ENCODE assay signal across 8 cellular contexts in genomic region chr3:49786357-49787181, GRCh38. TPM values are rescaled to one million over a fixed set of nuclear protein-coding genes. Genes with fewer than 3 reads are reported as not detected.
DNase-seq lines count a peak whose midpoint lies in the region; ATAC-seq and TF ChIP-seq lines count a peak whose summit lies in the region.

Gene IP6K1 (minus strand): TSS chr3:49786542. CDS start chr3:49748040, 38,502 bp downstream.

- no peaks in the 10 kb centered on the region for H3K9me3 ChIP-seq in smooth muscle cell (replicated peaks; ENCODE audit: low read depth)

- H3K4me3 Mint-ChIP-seq in WTC11: peak within 1 kb of the TSS; percentile 90

- WGBS in smooth muscle cell (ENCODE audit: low lambda C conversion rate): 15% methylated on average over 39 of the region's 55 CpGs

- H3K27ac Mint-ChIP-seq in WTC11: peak within 1 kb of the TSS; percentile 93

- peak within 1 kb of the TSS; percentile 85 for H3K27ac ChIP-seq in smooth muscle cell (ENCODE audit: low read depth)

- H3K36me3 Mint-ChIP-seq in WTC11: peaks cover 12% of the 10 kb centered on the region

- peak within 1 kb of the TSS; percentile 92 for H3K4me2 ChIP-seq in smooth muscle cell

- no peak for TF ChIP-seq CTCF in WTC11 (IDR thresholded peaks at IDR 0.05)
- no peak for TF ChIP-seq CTCF in cardiac fibroblast (IDR thresholded peaks at IDR 0.05; ENCODE audit: low read depth, low read length)
- no peak for TF ChIP-seq CTCF in smooth muscle cell (IDR thresholded peaks at IDR 0.05; ENCODE audit: borderline replicate concordance, insufficient read depth, poor library complexity, severe bottlenecking)

- no peaks in the 10 kb centered on the region for H3K36me3 ChIP-seq in smooth muscle cell (ENCODE audit: low read depth)

- H3K4me1 Mint-ChIP-seq in WTC11: peaks cover 20% of the 10 kb centered on the region

- ATAC-seq in GM18909 (IDR thresholded peaks at IDR 0.05; ENCODE audit: poor library complexity, unreplicated experiment): peak; percentile 97
- peak; percentile 99 for ATAC-seq in HG03175 (IDR thresholded peaks at IDR 0.05; ENCODE audit: unreplicated experiment)
- peak; percentile 99 for ATAC-seq in WTC11

- no peaks in the 10 kb centered on the region for H3K27me3 ChIP-seq in smooth muscle cell (ENCODE audit: low read depth)

- H3K79me2 ChIP-seq in smooth muscle cell (ENCODE audit: low read depth): peaks cover 47% of the 10 kb centered on the region

- POLR2A ChIA-PET in WTC11 (lab: Charles Lee): interaction anchor here (0.5 to 1.7 kb wide), 7 partner anchors 8 to 153 kb away, joined by 3 to 8 read pairs (median 4); partner anchors contain the start of genes INKA1 and RBM6

- peaks cover 3% of the 10 kb centered on the region for H3F3A ChIP-seq in smooth muscle cell (ENCODE audit: low read depth)

- H4K20me1 ChIP-seq in smooth muscle cell (ENCODE audit: low read depth): peaks cover 18% of the 10 kb centered on the region

- H3K27me3 Mint-ChIP-seq in WTC11 (ENCODE audit: low read depth): peaks cover 15% of the 10 kb centered on the region

- H3K9ac ChIP-seq in smooth muscle cell (ENCODE audit: low read depth): peak within 1 kb of the TSS; percentile 94

- CTCF ChIA-PET in WTC11 (lab: Charles Lee): interaction anchor here (0.8 to 3.5 kb wide), 6 partner anchors 15 to 124 kb away, joined by 3 to 36 read pairs (median 6); partner anchors contain the start of genes AMIGO3, CDHR4 and INKA1

- H2AFZ ChIP-seq in smooth muscle cell (ENCODE audit: low read depth): peak within 1 kb of the TSS; percentile 90

- DNase-seq in AG08395 (ENCODE audit: low spot score): peak; percentile 100
- peak; percentile 100 for DNase-seq in NCI-H226
- peak; percentile 100 for DNase-seq in WTC11 (ENCODE audit: low spot score)
- DNase-seq in cardiac fibroblast (ENCODE audit: low read depth in 2 of 2): peak; percentile 100
- DNase-seq in iPS-NIHi7 (ENCODE audit: extremely low spot score): peak; percentile 100
- peak; percentile 94 for DNase-seq in smooth muscle cell (lab: John Stamatoyannopoulos, UW; ENCODE audit: unreplicated experiment)

- no peaks in the 10 kb centered on the region for H3K9me3 Mint-ChIP-seq in WTC11

- H3K4me3 ChIP-seq in cardiac fibroblast (replicated peaks in 1 of 2; ENCODE audit: low read depth in 2 of 2, low read length in 2 of 2) (peak within 1 kb of the TSS; percentile 88), smooth muscle cell (peak within 1 kb of the TSS; percentile 95)

- H3K4me1 ChIP-seq in smooth muscle cell (ENCODE audit: low read depth): peaks cover 18% of the 10 kb centered on the region

TF ChIP-seq in WTC11, 78 proteins besides CTCF, POLR2A, EP300 and RAD21 (continues in another document):
- TF ChIP-seq NFATC4 (CRISPR knock-in tag; IDR thresholded peaks at IDR 0.05) (no peak), SOX15 (CRISPR knock-in tag; IDR thresholded peaks at IDR 0.05) (no peak), CREM (CRISPR knock-in tag; IDR thresholded peaks at IDR 0.05) (0 out of 2 replicates have a peak, but pooled peaks have one; percentile 16), ZNF219 (CRISPR knock-in tag; IDR thresholded peaks at IDR 0.05; ENCODE audit: borderline replicate concordance) (no peak), MXD4 (CRISPR knock-in tag; IDR thresholded peaks at IDR 0.05; ENCODE audit: borderline replicate concordance) (no peak), PREB (CRISPR knock-in tag; IDR thresholded peaks at IDR 0.05; ENCODE audit: borderline replicate concordance) (no peak), IRF1 (CRISPR knock-in tag; IDR thresholded peaks at IDR 0.05) (no peak), OVOL2 (CRISPR knock-in tag; IDR thresholded peaks at IDR 0.05; ENCODE audit: borderline replicate concordance) (no peak), PRRX2 (CRISPR knock-in tag; IDR thresholded peaks at IDR 0.05) (no peak)
- TF ChIP-seq, protein P1, sequence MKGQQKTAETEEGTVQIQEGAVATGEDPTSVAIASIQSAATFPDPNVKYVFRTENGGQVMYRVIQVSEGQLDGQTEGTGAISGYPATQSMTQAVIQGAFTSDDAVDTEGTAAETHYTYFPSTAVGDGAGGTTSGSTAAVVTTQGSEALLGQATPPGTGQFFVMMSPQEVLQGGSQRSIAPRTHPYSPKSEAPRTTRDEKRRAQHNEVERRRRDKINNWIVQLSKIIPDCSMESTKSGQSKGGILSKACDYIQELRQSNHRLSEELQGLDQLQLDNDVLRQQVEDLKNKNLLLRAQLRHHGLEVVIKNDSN (CRISPR knock-in tag; IDR thresholded peaks at IDR 0.05): peak; percentile 100
- TF ChIP-seq, protein P2, sequence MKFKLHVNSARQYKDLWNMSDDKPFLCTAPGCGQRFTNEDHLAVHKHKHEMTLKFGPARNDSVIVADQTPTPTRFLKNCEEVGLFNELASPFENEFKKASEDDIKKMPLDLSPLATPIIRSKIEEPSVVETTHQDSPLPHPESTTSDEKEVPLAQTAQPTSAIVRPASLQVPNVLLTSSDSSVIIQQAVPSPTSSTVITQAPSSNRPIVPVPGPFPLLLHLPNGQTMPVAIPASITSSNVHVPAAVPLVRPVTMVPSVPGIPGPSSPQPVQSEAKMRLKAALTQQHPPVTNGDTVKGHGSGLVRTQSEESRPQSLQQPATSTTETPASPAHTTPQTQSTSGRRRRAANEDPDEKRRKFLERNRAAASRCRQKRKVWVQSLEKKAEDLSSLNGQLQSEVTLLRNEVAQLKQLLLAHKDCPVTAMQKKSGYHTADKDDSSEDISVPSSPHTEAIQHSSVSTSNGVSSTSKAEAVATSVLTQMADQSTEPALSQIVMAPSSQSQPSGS (CRISPR knock-in tag; IDR thresholded peaks at IDR 0.05; ENCODE audit: borderline replicate concordance, low read depth): no peak
- TF ChIP-seq, protein P3, sequence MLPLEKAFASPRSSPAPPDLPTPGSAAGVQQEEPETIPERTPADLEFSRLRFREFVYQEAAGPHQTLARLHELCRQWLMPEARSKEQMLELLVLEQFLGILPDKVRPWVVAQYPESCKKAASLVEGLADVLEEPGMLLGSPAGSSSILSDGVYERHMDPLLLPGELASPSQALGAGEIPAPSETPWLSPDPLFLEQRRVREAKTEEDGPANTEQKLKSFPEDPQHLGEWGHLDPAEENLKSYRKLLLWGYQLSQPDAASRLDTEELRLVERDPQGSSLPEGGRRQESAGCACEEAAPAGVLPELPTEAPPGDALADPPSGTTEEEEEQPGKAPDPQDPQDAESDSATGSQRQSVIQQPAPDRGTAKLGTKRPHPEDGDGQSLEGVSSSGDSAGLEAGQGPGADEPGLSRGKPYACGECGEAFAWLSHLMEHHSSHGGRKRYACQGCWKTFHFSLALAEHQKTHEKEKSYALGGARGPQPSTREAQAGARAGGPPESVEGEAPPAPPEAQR (CRISPR knock-in tag; IDR thresholded peaks at IDR 0.05): no peak
- TF ChIP-seq, protein P4, sequence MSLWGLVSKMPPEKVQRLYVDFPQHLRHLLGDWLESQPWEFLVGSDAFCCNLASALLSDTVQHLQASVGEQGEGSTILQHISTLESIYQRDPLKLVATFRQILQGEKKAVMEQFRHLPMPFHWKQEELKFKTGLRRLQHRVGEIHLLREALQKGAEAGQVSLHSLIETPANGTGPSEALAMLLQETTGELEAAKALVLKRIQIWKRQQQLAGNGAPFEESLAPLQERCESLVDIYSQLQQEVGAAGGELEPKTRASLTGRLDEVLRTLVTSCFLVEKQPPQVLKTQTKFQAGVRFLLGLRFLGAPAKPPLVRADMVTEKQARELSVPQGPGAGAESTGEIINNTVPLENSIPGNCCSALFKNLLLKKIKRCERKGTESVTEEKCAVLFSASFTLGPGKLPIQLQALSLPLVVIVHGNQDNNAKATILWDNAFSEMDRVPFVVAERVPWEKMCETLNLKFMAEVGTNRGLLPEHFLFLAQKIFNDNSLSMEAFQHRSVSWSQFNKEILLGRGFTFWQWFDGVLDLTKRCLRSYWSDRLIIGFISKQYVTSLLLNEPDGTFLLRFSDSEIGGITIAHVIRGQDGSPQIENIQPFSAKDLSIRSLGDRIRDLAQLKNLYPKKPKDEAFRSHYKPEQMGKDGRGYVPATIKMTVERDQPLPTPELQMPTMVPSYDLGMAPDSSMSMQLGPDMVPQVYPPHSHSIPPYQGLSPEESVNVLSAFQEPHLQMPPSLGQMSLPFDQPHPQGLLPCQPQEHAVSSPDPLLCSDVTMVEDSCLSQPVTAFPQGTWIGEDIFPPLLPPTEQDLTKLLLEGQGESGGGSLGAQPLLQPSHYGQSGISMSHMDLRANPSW (CRISPR knock-in tag; conservative IDR thresholded peaks at IDR 0.05; ENCODE audit: low read depth): no peak
- TF ChIP-seq, protein P5, sequence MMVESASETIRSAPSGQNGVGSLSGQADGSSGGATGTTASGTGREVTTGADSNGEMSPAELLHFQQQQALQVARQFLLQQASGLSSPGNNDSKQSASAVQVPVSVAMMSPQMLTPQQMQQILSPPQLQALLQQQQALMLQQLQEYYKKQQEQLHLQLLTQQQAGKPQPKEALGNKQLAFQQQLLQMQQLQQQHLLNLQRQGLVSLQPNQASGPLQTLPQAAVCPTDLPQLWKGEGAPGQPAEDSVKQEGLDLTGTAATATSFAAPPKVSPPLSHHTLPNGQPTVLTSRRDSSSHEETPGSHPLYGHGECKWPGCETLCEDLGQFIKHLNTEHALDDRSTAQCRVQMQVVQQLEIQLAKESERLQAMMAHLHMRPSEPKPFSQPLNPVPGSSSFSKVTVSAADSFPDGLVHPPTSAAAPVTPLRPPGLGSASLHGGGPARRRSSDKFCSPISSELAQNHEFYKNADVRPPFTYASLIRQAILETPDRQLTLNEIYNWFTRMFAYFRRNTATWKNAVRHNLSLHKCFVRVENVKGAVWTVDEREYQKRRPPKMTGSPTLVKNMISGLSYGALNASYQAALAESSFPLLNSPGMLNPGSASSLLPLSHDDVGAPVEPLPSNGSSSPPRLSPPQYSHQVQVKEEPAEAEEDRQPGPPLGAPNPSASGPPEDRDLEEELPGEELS (CRISPR knock-in tag; IDR thresholded peaks at IDR 0.05): 0 out of 2 replicates have a peak, but pooled peaks have one; percentile 58

RNA-seq across cellular contexts. Expression of gene IP6K1, which starts in this region (rescaled TPM):
- 29.2 to 32.2 TPM (median 32.2 TPM) in 3 replicates for total RNA-seq in WTC11 (2021)
- 26.8 and 31.1 TPM in 2 replicates for total RNA-seq in smooth muscle cell
- polyA plus RNA-seq in smooth muscle cell: 23.0 and 24.6 TPM in 2 replicates

Comparison
In these comparisons a context has a peak if more than half of its experiments do, and no peak if none do; other contexts are left out.
1. Peak in every context shown above with its lines: DNase-seq, ATAC-seq, H3K4me3 ChIP-seq and H3K27ac ChIP-seq.